In the genomic region with DNA sequence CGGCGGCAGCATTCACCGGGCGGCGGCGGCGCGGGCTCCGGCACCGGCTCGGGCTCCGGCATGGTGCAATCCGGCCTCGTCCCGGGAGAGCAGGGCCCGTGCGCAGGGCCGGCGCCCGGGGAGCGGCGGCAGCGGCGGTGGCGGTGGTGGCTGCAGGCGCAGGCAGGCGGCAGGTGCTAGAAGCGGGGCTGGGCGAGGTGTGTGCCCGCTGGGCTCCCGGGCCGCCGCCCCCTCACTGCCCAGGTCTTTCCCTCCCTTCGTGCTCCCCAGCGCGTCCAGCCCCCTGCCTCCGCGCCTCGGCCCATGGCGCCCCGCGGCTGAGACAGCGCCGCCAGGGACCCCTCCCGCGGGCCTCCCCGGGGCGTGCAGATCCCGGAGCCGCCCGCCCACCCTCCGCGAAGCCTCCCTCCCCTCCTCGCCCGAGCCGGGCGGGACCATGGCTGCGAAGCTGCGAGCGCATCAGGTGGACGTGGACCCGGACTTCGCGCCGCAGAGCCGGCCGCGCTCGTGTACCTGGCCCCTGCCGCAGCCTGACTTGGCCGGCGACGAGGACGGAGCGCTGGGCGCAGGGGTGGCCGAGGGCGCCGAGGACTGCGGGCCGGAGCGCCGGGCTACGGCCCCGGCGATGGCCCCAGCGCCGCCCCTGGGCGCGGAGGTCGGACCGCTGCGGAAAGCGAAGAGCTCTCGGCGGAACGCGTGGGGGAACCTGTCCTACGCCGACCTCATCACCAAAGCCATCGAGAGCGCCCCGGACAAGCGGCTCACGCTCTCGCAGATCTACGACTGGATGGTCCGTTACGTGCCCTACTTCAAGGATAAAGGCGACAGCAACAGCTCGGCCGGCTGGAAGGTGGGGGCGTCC, we compare ENCODE assay signal across 8 cellular contexts.
A peak's percentile ranks its signal among the peaks of the same experiment; 100 is the strongest.
DNase-seq lines count a peak whose midpoint lies in the region; ATAC-seq and TF ChIP-seq lines count a peak whose summit lies in the region.

No MANE protein-coding gene starts in this region.

- no peaks in the 10 kb centered on the region for H3K9me3 ChIP-seq in DND-41 (ENCODE audit: insufficient read depth, low read length, severe bottlenecking)
- no peaks in the 10 kb centered on the region for H3K9me3 ChIP-seq in iPS-18c (ENCODE audit: control insufficient read depth, insufficient read depth, low read length)

- H3K4me2 ChIP-seq in DND-41 (ENCODE audit: insufficient read depth, low read length) = peak overlapping the region; percentile 83

- no peak; the same call in 2 of the 3 replicates for ATAC-seq in DND-41 (ENCODE audit: insufficient read depth, low read depth)
- ATAC-seq in GM19397 (IDR thresholded peaks at IDR 0.05; ENCODE audit: unreplicated experiment) = peak; percentile 34
- peak; percentile 11 for ATAC-seq in HG03571 (IDR thresholded peaks at IDR 0.05; ENCODE audit: unreplicated experiment)
- ATAC-seq in stimulated activated naive CD8-positive, alpha-beta T cell treated with anti-CD3 and anti-CD28 coated beads, Interleukin-15, Interleukin-2, amounts not matched to agents 100 U/mL and 50 U/mL, for 24 hours = peak; percentile 19

- H3K36me3 ChIP-seq in DND-41 (ENCODE audit: insufficient read depth, low read length) = no peaks in the 10 kb centered on the region

- no peak for TF ChIP-seq CTCF in DND-41 (IDR thresholded peaks at IDR 0.05; ENCODE audit: borderline replicate concordance, extremely low read depth, low read length, poor library complexity, severe bottlenecking)

- H3K27me3 ChIP-seq in DND-41 (ENCODE audit: insufficient read depth, low read length, poor library complexity) = peaks cover 18% of the 10 kb centered on the region

- no peak for DNase-seq in DND-41
- DNase-seq in activated CD8-positive, alpha-beta memory T cell treated with anti-CD3 and anti-CD28 coated beads, Interleukin-2, amount 50 U/mL, for 4 hours = peak; percentile 39
- DNase-seq in stimulated activated naive CD8-positive, alpha-beta T cell treated with anti-CD3 and anti-CD28 coated beads, Interleukin-15, Interleukin-2, amounts not matched to agents 100 U/mL and 50 U/mL, for 24 hours = no peak
- DNase-seq in midbrain (lab: John Stamatoyannopoulos, UW) = no peak
- DNase-seq in NCI-H2196 (lab: John Stamatoyannopoulos, UW; ENCODE audit: unreplicated experiment) = no peak

- H3K79me2 ChIP-seq in DND-41 (ENCODE audit: insufficient read depth, low read length) = no peaks in the 10 kb centered on the region

- H3K4me3 ChIP-seq in DND-41 (ENCODE audit: low read depth in 1 of 2, low read length in 2 of 2) (peak overlapping the region in 1 of 2 experiments; percentile 56; a peak in 3 of 4 replicates), iPS-18c (ENCODE audit: insufficient read depth, low read depth, low read length) (peak overlapping the region; percentile 53)

- peak overlapping the region; percentile 52 for H3K9ac ChIP-seq in DND-41 (ENCODE audit: low read depth, low read length)

- H3K4me1 ChIP-seq in DND-41 (ENCODE audit: insufficient read depth, low read length) = peaks cover 57% of the 10 kb centered on the region

- H2AFZ ChIP-seq in DND-41 (ENCODE audit: low read depth, low read length) = peak overlapping the region; percentile 27; the same call in 1 of the 2 replicates

- H3K27ac ChIP-seq in DND-41 (ENCODE audit: low read length) = no peak overlapping the region

- H4K20me1 ChIP-seq in DND-41 (ENCODE audit: insufficient read depth, low read length) = peaks cover 27% of the 10 kb centered on the region
